Comparison of ENCODE assay signal across 1 cellular context in genomic region chr15:98850991-98851776, GRCh38.
TF ChIP-seq lines count a peak whose summit lies in the region.

No MANE protein-coding gene starts in this region.

TF ChIP-seq in HEK293, 187 proteins besides CTCF, POLR2A, EP300 and RAD21 (continued from another document):
- no peak for TF ChIP-seq HOXA7 (CRISPR knock-in tag; IDR thresholded peaks at IDR 0.05; ENCODE audit: borderline replicate concordance)
- TF ChIP-seq ZBTB48 (tag by site-specific recombination; IDR thresholded peaks at IDR 0.05) = peak; percentile 53; the same call in 1 of the 2 replicates
- 0 out of 2 replicates have a peak, but pooled peaks have one; percentile 10 for TF ChIP-seq PATZ1 (tag by site-specific recombination; IDR thresholded peaks at IDR 0.05)
- 0 out of 2 replicates have a peak, but pooled peaks have one; percentile 11 for TF ChIP-seq ZNF629 (tag by site-specific recombination; IDR thresholded peaks at IDR 0.05)
- peak; percentile 48; the same call in 1 of the 2 replicates for TF ChIP-seq ZXDB (tag by site-specific recombination; IDR thresholded peaks at IDR 0.05)
- TF ChIP-seq ZNF560 (tag by site-specific recombination; IDR thresholded peaks at IDR 0.05; ENCODE audit: borderline replicate concordance) = no peak
- TF ChIP-seq ZBTB8A (tag by site-specific recombination; IDR thresholded peaks at IDR 0.05) = peak; percentile 34; the same call in 1 of the 2 replicates
- peak; percentile 80 for TF ChIP-seq SCRT2 (tag by site-specific recombination; IDR thresholded peaks at IDR 0.05)
- TF ChIP-seq ZIC2 (tag by site-specific recombination; IDR thresholded peaks at IDR 0.05) = peak; percentile 47; the same call in 1 of the 2 replicates
- peak; percentile 87 for TF ChIP-seq GLIS1 (tag by site-specific recombination; IDR thresholded peaks at IDR 0.05)
- TF ChIP-seq ZNF785 (tag by site-specific recombination; IDR thresholded peaks at IDR 0.05) = no peak
- TF ChIP-seq SP2 (tag by site-specific recombination; IDR thresholded peaks at IDR 0.05) = peak; percentile 45
- TF ChIP-seq SP3 (tag by site-specific recombination; IDR thresholded peaks at IDR 0.05) = peak; percentile 17; the same call in 1 of the 2 replicates
- TF ChIP-seq, protein P1, sequence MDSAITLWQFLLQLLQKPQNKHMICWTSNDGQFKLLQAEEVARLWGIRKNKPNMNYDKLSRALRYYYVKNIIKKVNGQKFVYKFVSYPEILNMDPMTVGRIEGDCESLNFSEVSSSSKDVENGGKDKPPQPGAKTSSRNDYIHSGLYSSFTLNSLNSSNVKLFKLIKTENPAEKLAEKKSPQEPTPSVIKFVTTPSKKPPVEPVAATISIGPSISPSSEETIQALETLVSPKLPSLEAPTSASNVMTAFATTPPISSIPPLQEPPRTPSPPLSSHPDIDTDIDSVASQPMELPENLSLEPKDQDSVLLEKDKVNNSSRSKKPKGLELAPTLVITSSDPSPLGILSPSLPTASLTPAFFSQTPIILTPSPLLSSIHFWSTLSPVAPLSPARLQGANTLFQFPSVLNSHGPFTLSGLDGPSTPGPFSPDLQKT (IDR thresholded peaks at IDR 0.05; ENCODE audit: borderline replicate concordance, low read depth, low read length) = no peak
- no peak for TF ChIP-seq SCRT1 (tag by site-specific recombination; IDR thresholded peaks at IDR 0.05; ENCODE audit: borderline replicate concordance)
- no peak for TF ChIP-seq SETDB1 (IDR thresholded peaks at IDR 0.05; ENCODE audit: insufficient read length, low read length)
- TF ChIP-seq ZBTB21 (tag by site-specific recombination; IDR thresholded peaks at IDR 0.05) = no peak
- 0 out of 2 replicates have a peak, but pooled peaks have one; percentile 24 for TF ChIP-seq OSR2 (tag by site-specific recombination; IDR thresholded peaks at IDR 0.05)
- TF ChIP-seq ZNF24 (tag by site-specific recombination; IDR thresholded peaks at IDR 0.05) = no peak
- peak; percentile 87 for TF ChIP-seq GLIS2 (tag by site-specific recombination; IDR thresholded peaks at IDR 0.05)
- no peak for TF ChIP-seq ZBTB20 (tag by site-specific recombination; IDR thresholded peaks at IDR 0.05)
- TF ChIP-seq, protein P2, sequence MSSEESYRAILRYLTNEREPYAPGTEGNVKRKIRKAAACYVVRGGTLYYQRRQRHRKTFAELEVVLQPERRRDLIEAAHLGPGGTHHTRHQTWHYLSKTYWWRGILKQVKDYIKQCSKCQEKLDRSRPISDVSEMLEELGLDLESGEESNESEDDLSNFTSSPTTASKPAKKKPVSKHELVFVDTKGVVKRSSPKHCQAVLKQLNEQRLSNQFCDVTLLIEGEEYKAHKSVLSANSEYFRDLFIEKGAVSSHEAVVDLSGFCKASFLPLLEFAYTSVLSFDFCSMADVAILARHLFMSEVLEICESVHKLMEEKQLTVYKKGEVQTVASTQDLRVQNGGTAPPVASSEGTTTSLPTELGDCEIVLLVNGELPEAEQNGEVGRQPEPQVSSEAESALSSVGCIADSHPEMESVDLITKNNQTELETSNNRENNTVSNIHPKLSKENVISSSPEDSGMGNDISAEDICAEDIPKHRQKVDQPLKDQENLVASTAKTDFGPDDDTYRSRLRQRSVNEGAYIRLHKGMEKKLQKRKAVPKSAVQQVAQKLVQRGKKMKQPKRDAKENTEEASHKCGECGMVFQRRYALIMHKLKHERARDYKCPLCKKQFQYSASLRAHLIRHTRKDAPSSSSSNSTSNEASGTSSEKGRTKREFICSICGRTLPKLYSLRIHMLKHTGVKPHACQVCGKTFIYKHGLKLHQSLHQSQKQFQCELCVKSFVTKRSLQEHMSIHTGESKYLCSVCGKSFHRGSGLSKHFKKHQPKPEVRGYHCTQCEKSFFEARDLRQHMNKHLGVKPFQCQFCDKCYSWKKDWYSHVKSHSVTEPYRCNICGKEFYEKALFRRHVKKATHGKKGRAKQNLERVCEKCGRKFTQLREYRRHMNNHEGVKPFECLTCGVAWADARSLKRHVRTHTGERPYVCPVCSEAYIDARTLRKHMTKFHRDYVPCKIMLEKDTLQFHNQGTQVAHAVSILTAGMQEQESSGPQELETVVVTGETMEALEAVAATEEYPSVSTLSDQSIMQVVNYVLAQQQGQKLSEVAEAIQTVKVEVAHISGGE (tag by site-specific recombination; conservative IDR thresholded peaks at IDR 0.05; ENCODE audit: low read depth) = 0 out of 2 replicates have a peak, but pooled peaks have one; percentile 25
- TF ChIP-seq ZNF600 (tag by site-specific recombination; IDR thresholded peaks at IDR 0.05) = peak; percentile 63; the same call in 1 of the 2 replicates
- TF ChIP-seq ZFP37 (tag by site-specific recombination; IDR thresholded peaks at IDR 0.05) = no peak
- TF ChIP-seq, protein P3, sequence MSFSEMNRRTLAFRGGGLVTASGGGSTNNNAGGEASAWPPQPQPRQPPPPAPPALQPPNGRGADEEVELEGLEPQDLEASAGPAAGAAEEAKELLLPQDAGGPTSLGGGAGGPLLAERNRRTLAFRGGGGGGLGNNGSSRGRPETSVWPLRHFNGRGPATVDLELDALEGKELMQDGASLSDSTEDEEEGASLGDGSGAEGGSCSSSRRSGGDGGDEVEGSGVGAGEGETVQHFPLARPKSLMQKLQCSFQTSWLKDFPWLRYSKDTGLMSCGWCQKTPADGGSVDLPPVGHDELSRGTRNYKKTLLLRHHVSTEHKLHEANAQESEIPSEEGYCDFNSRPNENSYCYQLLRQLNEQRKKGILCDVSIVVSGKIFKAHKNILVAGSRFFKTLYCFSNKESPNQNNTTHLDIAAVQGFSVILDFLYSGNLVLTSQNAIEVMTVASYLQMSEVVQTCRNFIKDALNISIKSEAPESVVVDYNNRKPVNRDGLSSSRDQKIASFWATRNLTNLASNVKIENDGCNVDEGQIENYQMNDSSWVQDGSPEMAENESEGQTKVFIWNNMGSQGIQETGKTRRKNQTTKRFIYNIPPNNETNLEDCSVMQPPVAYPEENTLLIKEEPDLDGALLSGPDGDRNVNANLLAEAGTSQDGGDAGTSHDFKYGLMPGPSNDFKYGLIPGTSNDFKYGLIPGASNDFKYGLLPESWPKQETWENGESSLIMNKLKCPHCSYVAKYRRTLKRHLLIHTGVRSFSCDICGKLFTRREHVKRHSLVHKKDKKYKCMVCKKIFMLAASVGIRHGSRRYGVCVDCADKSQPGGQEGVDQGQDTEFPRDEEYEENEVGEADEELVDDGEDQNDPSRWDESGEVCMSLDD (tag by site-specific recombination; IDR thresholded peaks at IDR 0.05) = no peak
- TF ChIP-seq PBX3 (CRISPR knock-in tag; IDR thresholded peaks at IDR 0.05) = no peak
- no peak for TF ChIP-seq KLF1 (tag by site-specific recombination; IDR thresholded peaks at IDR 0.05)
- TF ChIP-seq ZBTB7A (tag by site-specific recombination; IDR thresholded peaks at IDR 0.05; ENCODE audit: low read depth) = no peak
